ENCODE assay signal across 1 cellular context in genomic region chr14:38207830-38208815, GRCh38.
A peak's percentile ranks its signal among the peaks of the same experiment; 100 is the strongest.
TF ChIP-seq lines count a peak whose summit lies in the region.

Gene SSTR1, plus strand, starts transcription at chr14:38207904. Its CDS starts 1,486 bp downstream, at chr14:38209390.

TF ChIP-seq in GM23338, 12 proteins besides CTCF, POLR2A, EP300 and RAD21 (continued from another document):
- no peak for TF ChIP-seq REST (IDR thresholded peaks at IDR 0.05; ENCODE audit: unreplicated experiment)
- no peak for TF ChIP-seq STAT1 (IDR thresholded peaks at IDR 0.05; ENCODE audit: unreplicated experiment)
- TF ChIP-seq POLR2AphosphoS5 (IDR thresholded peaks at IDR 0.05; ENCODE audit: low read depth) = no peak; the same call in 1 of the 2 replicates
- peak; percentile 87 for TF ChIP-seq EZH2 (IDR thresholded peaks at IDR 0.05; ENCODE audit: low read depth, unreplicated experiment)
- TF ChIP-seq JUNB (IDR thresholded peaks at IDR 0.05; ENCODE audit: unreplicated experiment) = no peak
